24 cellular contexts compared by ENCODE assay signal in the genomic region with DNA sequence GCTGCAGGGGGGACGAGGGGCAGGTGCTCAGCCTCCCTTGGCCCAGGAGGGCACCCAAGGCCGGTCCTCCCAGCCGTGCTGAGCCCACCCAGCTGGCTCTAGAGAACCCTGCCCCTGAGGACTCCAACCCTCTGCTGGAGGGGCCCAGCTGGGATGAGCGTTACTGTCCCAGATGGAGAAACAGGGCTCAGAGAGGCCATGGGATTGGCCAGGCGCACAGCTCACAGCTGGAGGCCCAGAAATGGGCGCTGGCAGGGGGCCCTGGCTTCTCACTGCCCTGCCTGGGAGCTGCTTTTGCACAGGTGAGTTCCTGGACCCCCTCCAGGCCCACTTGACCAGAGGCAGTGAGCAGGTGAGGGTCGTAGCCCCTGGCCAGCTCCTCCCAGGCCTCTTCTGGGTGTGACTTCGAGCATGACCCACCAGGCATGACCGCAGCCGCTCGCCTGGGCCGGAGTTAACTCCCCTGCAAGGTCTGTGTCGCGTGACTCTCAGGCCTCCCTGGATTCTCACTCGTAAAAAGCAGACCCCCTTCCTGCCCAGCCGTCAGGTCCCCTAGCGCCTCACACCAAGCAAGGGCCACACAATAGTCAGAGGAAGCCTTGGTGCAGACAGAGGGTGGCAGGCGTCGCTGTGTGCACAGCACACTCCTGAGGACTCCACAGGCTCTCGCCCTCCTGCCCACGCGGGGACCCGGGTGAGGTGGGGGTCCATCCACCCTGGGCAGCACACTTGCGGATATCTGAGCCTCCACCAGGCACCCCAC. TPM values are rescaled to one million over a fixed set of nuclear protein-coding genes. Genes with fewer than 3 reads are reported as not detected.
"Had no signal": no experiment of that assay in that cellular context is flagged by ENCODE, and none has a peak within 500 bp of the region (broad histone marks: within the 10 kb centered on the region; RNA-seq: fewer than 3 reads in every experiment).

No MANE protein-coding gene starts in this region.

- H3K4me3 ChIP-seq: body of pancreas, esophagus squamous epithelium, heart right ventricle, lung, prostate gland, right atrium auricular region, suprapubic skin, upper lobe of left lung had no signal

- H3K9me3 ChIP-seq: body of pancreas, esophagus squamous epithelium, heart right ventricle, prostate gland, right atrium auricular region, suprapubic skin, upper lobe of left lung had no signal

- DNase-seq: activated CD4-positive, alpha-beta T cell treated with anti-CD3 and anti-CD28 coated beads, Interleukin-2, amount 50 U/mL, for 1 hour; activated naive CD4-positive, alpha-beta T cell; activated naive CD8-positive, alpha-beta T cell treated with anti-CD3 and anti-CD28 coated beads for 36 hours; activated T-cell treated with anti-CD3 and anti-CD28 coated beads, Interleukin-2, amount 50 U/mL, for 48 hours; amygdala; body of pancreas; effector memory CD8-positive, alpha-beta T cell; esophagus squamous epithelium; heart right ventricle; immature natural killer cell; nucleus accumbens; stimulated activated CD4-positive, alpha-beta T cell treated with anti-CD3 and anti-CD28 coated beads, Interleukin-15, amount 100 ng/mL, for 24 hours; stimulated activated CD4-positive, alpha-beta T cell treated with anti-CD3 and anti-CD28 coated beads, Interleukin-2, amount 100 ng/mL, for 48 hours; T1000 had no signal

- H3K36me3 ChIP-seq: esophagus squamous epithelium, heart right ventricle, prostate gland, right atrium auricular region, suprapubic skin, upper lobe of left lung had no signal

- H3K27me3 ChIP-seq: body of pancreas, right atrium auricular region, upper lobe of left lung had no signal

- H3K27ac ChIP-seq: body of pancreas, esophagus squamous epithelium, heart right ventricle, prostate gland, right atrium auricular region, suprapubic skin, upper lobe of left lung had no signal

- ATAC-seq: body of pancreas; effector memory CD8-positive, alpha-beta T cell; natural killer cell treated with Interleukin-12 subunit alpha and Interleukin-12 subunit beta and Interleukin-15 and Interleukin-18, amount 100 ng/mL, for 72 hours had no signal

RNA-seq across cellular contexts. Expression of a gene that starts 19.7 kb away (rescaled TPM):
- total RNA-seq: activated naive CD8-positive, alpha-beta T cell treated with anti-CD3 and anti-CD28 coated beads for 36 hours; body of pancreas; cardiac septum; dermis microvascular lymphatic vessel endothelial cell; esophagus squamous epithelium; natural killer cell treated with Interleukin-12 subunit alpha and Interleukin-12 subunit beta and Interleukin-15 and Interleukin-18, amount 100 ng/mL, for 72 hours; right atrium auricular region; skeletal muscle tissue; suprapubic skin; T-helper 1 cell treated with Interleukin-12 subunit alpha and Interleukin-12 subunit beta and Interleukin-4 antibody, amounts not matched to agents 30 ng/mL and 1 ng/mL, for 36 hours had no signal
- polyA plus RNA-seq: heart right ventricle, immature natural killer cell had no signal

RNA-seq across cellular contexts. Expression of a gene that starts 25.8 kb away (rescaled TPM):
- total RNA-seq: activated naive CD8-positive, alpha-beta T cell treated with anti-CD3 and anti-CD28 coated beads for 36 hours; body of pancreas; cardiac septum; dermis microvascular lymphatic vessel endothelial cell; esophagus squamous epithelium; heart right ventricle; lung; natural killer cell treated with Interleukin-12 subunit alpha and Interleukin-12 subunit beta and Interleukin-15 and Interleukin-18, amount 100 ng/mL, for 72 hours; right atrium auricular region; skeletal muscle tissue; suprapubic skin; T-helper 1 cell treated with Interleukin-12 subunit alpha and Interleukin-12 subunit beta and Interleukin-4 antibody, amounts not matched to agents 30 ng/mL and 1 ng/mL, for 36 hours; upper lobe of left lung had no signal
- polyA plus RNA-seq: heart right ventricle, immature natural killer cell, lung had no signal

RNA-seq across cellular contexts. Expression of a gene that starts 52.9 kb away (rescaled TPM):
- total RNA-seq: body of pancreas, dermis microvascular lymphatic vessel endothelial cell had no signal

RNA-seq across cellular contexts. Expression of a gene that starts 57.5 kb away (rescaled TPM):
- total RNA-seq: natural killer cell treated with Interleukin-12 subunit alpha and Interleukin-12 subunit beta and Interleukin-15 and Interleukin-18, amount 100 ng/mL, for 72 hours; T-helper 1 cell treated with Interleukin-12 subunit alpha and Interleukin-12 subunit beta and Interleukin-4 antibody, amounts not matched to agents 30 ng/mL and 1 ng/mL, for 36 hours had no signal
